20 cellular contexts compared by ENCODE assay signal in the genomic region with DNA sequence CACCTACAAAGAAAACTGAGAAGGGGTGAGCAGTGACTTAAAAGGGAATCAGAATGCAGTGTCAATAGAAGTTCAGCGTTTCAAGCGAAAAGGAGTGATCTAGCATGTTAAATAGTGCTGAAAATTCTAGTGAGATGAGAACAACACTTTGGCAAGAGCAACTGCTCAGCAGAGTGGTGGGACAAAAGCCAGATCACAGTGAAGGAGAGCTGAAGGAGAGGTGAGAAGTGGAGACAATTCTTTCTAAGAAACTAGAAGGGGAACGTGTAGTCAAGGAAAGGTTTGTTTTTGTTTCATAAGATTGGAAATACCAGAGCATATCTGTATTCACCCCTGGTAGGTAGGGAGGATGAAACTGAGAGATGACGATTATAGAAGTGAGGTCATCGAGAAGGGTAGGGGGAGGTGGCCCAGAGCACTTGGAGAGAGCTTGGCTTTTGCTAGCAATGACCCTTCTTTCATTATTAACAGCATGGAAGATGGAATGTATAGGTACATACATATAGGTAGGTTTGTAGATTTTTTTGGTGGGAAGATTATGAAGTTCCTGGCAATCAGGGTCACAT. TPM values are rescaled to one million over a fixed set of nuclear protein-coding genes. Genes with fewer than 3 reads are reported as not detected.
DNase-seq lines count a peak whose midpoint lies in the region; ATAC-seq, FAIRE-seq and TF ChIP-seq lines count a peak whose summit lies in the region.
"Had no signal": no experiment of that assay in that cellular context is flagged by ENCODE, and none has a peak within 500 bp of the region (broad histone marks: within the 10 kb centered on the region; RNA-seq: fewer than 3 reads in every experiment).

No MANE protein-coding gene starts in this region.

- POLR2A ChIA-PET in AG04450 (lab: Yijun Ruan, JAX) (no interaction called here), endothelial cell of umbilical vein (lab: Charles Lee) (no interaction called here), Caco-2 (lab: Charles Lee) (no interaction called here)

- H3K79me2 ChIP-seq in endothelial cell of umbilical vein (ENCODE audit: control insufficient read depth, insufficient read depth, low read length) = no peaks in the 10 kb centered on the region

- H4K20me1 ChIP-seq in endothelial cell of umbilical vein (replicated peaks; ENCODE audit: control insufficient read depth, extremely low read depth, insufficient read depth, low read length) = no peaks in the 10 kb centered on the region

- no peak for DNase-seq in AG04450 (ENCODE audit: low read depth, low spot score)
- DNase-seq in endothelial cell of umbilical vein (ENCODE audit: low read depth, low spot score) = no peak
- DNase-seq in kidney tubule cell (ENCODE audit: low spot score) = peak; percentile 33
- DNase-seq in Caco-2 = no peak
- DNase-seq in BE2C = no peak
- DNase-seq in transverse colon = no peak
- DNase-seq: 8988T, C1 segment of cervical spinal cord, EL, NCI-H1048, NCI-H146, NCI-H2081 treated with DMSO at 0.1 percent for 48 hours, NCI-H524, Right ventricle myocardium superior had no signal

- H3K4me1 ChIP-seq in endothelial cell of umbilical vein (ENCODE audit: control insufficient read depth, extremely low read depth, insufficient read depth, low read length) (peaks cover 32% of the 10 kb centered on the region), Caco-2 (no peaks in the 10 kb centered on the region), BE2C (no peaks in the 10 kb centered on the region), transverse colon (no peaks in the 10 kb centered on the region)

- in situ Hi-C loops in transverse colon (cut with MboI; ENCODE audit: low pct_ligation_motif_present in 1 of 4, low pct_unique_long_range_greater_than_20kb in 1 of 4, low sequenced_read_pairs in 3 of 4) = no loop called here

- dilution Hi-C loops in endothelial cell of umbilical vein (cut with MboI; ENCODE audit: extremely low pct_ligation_motif_present, low sequenced_read_pairs) = no loop called here

- H3K27ac Mint-ChIP-seq in activated T-helper 17 cell treated with anti-CD3 and anti-CD28 coated beads, Interleukin-2, amount 50 U/mL, for 72 hours = no peak overlapping the region
- no peak overlapping the region for H3K27ac Mint-ChIP-seq in Caco-2 (ENCODE audit: unreplicated experiment)

- H3K9ac ChIP-seq in endothelial cell of umbilical vein (replicated peaks; ENCODE audit: extremely low read depth, insufficient read depth, low read length) = no peak overlapping the region
- H3K9ac ChIP-seq: KMS-11 had no signal

- H3K27me3 Mint-ChIP-seq in activated T-helper 17 cell treated with anti-CD3 and anti-CD28 coated beads, Interleukin-2, amount 50 U/mL, for 72 hours = no peaks in the 10 kb centered on the region
- no peaks in the 10 kb centered on the region for H3K27me3 Mint-ChIP-seq in Caco-2 (ENCODE audit: insufficient read depth, unreplicated experiment)

- peaks cover 4 to 8% of the 10 kb centered on the region in 2 experiments for H3K36me3 ChIP-seq in endothelial cell of umbilical vein (ENCODE audit: control insufficient read depth in 2 of 2, extremely low read depth in 1 of 2, insufficient read depth in 2 of 2, low read length in 2 of 2)
- no peaks in the 10 kb centered on the region for H3K36me3 ChIP-seq in Caco-2 (ENCODE audit: control insufficient read depth, insufficient read depth, low read length)
- no peaks in the 10 kb centered on the region for H3K36me3 ChIP-seq in BE2C
- no peaks in the 10 kb centered on the region for H3K36me3 ChIP-seq in transverse colon

- H3K9me3 Mint-ChIP-seq in activated T-helper 17 cell treated with anti-CD3 and anti-CD28 coated beads, Interleukin-2, amount 50 U/mL, for 72 hours = no peaks in the 10 kb centered on the region
- no peaks in the 10 kb centered on the region for H3K9me3 Mint-ChIP-seq in Caco-2 (ENCODE audit: unreplicated experiment)

- peak; percentile 39 for ATAC-seq in activated T-helper 17 cell treated with anti-CD3 and anti-CD28 coated beads, Interleukin-2, amount 50 U/mL, for 72 hours (replicated peaks)
- no peak for ATAC-seq in GM19023 (IDR thresholded peaks at IDR 0.05; ENCODE audit: unreplicated experiment)
- ATAC-seq: HepG2 had no signal

- peak; percentile 52 for FAIRE-seq in endothelial cell of umbilical vein (lab: Jason Lieb, UNC)
- FAIRE-seq: GM19239, HepG2, RCC 7860 had no signal

- no peak for TF ChIP-seq POLR2A in endothelial cell of umbilical vein (IDR thresholded peaks at IDR 0.05; ENCODE audit: low read depth, low read length)
- no peak for TF ChIP-seq POLR2A in transverse colon (IDR thresholded peaks at IDR 0.05)

- CTCF ChIA-PET in AG04450 (lab: Charles Lee) (interaction anchor here (1.3 to 2.3 kb wide), 2 partner anchors 8 to 91 kb away, joined by 8 to 20 read pairs; no protein-coding TSS in a partner anchor), endothelial cell of umbilical vein (lab: Charles Lee) (interaction anchor here (0.7 to 5.0 kb wide), 3 partner anchors 7 to 91 kb away, joined by 3 to 28 read pairs (median 4); no protein-coding TSS in a partner anchor), Caco-2 (lab: Charles Lee) (interaction anchor here (0.9 kb wide), 1 partner anchor 91 kb away, joined by 5 read pairs; no protein-coding TSS in a partner anchor)

- WGBS in transverse colon (ENCODE audit: low coverage in 1 of 2), 2 donors = 66% methylated on average over 5 of the region's 5 CpGs; no CpG with 5 or more reads in 1 of the 2 donors

- no peak overlapping the region for H3K4me2 ChIP-seq in endothelial cell of umbilical vein (ENCODE audit: insufficient read depth, low read length)
- H3K4me2 ChIP-seq: KMS-11 had no signal

- H3K4me3 ChIP-seq in AG04450 (ENCODE audit: low read depth, low read length) (no peak overlapping the region), endothelial cell of umbilical vein (replicated peaks in 1 of 3; ENCODE audit: insufficient read depth in 1 of 3, low read depth in 1 of 3, low read length in 3 of 3) (no peak overlapping the region), Caco-2 (ENCODE audit: low read depth, low read length) (no peak overlapping the region), BE2C (ENCODE audit: low read depth, low read length) (no peak overlapping the region), transverse colon (no peak overlapping the region)

- H3K4me1 Mint-ChIP-seq in activated T-helper 17 cell treated with anti-CD3 and anti-CD28 coated beads, Interleukin-2, amount 50 U/mL, for 72 hours = peaks cover 18% of the 10 kb centered on the region
- peaks cover 12% of the 10 kb centered on the region for H3K4me1 Mint-ChIP-seq in Caco-2 (ENCODE audit: low read depth, unreplicated experiment)

- no peak for TF ChIP-seq EP300 in transverse colon (IDR thresholded peaks at IDR 0.05; ENCODE audit: low read depth)

- H3K9me3 ChIP-seq in AG04450 (ENCODE audit: control insufficient read depth, insufficient read depth, low read length) = no peaks in the 10 kb centered on the region
- H3K9me3 ChIP-seq in endothelial cell of umbilical vein (replicated peaks; ENCODE audit: control insufficient read depth, insufficient read depth, low read length) = no peaks in the 10 kb centered on the region
- H3K9me3 ChIP-seq in Caco-2 = no peaks in the 10 kb centered on the region
- H3K9me3 ChIP-seq in BE2C = no peaks in the 10 kb centered on the region
- H3K9me3 ChIP-seq in transverse colon = no peaks in the 10 kb centered on the region

- H3K36me3 Mint-ChIP-seq in activated T-helper 17 cell treated with anti-CD3 and anti-CD28 coated beads, Interleukin-2, amount 50 U/mL, for 72 hours (ENCODE audit: low read depth) = no peaks in the 10 kb centered on the region
- no peaks in the 10 kb centered on the region for H3K36me3 Mint-ChIP-seq in Caco-2 (ENCODE audit: insufficient read depth, unreplicated experiment)

- peak overlapping the region; percentile 31 for H3K27ac ChIP-seq in AG04450 (ENCODE audit: low read depth, low read length)
- peak overlapping the region; percentile 17 for H3K27ac ChIP-seq in endothelial cell of umbilical vein (ENCODE audit: insufficient read depth, low read depth, low read length)
- H3K27ac ChIP-seq in transverse colon = no peak overlapping the region
- H3K27ac ChIP-seq: KMS-11 had no signal

- BruUV-seq in endothelial cell of umbilical vein (replicated peaks; lab: Mats Ljungman, UMichigan) (no TSS peak), Caco-2 (replicated peaks; lab: Mats Ljungman, UMichigan) (no TSS peak)

- no peak overlapping the region for H3K4me3 Mint-ChIP-seq in activated T-helper 17 cell treated with anti-CD3 and anti-CD28 coated beads, Interleukin-2, amount 50 U/mL, for 72 hours
- no peak overlapping the region for H3K4me3 Mint-ChIP-seq in Caco-2 (ENCODE audit: unreplicated experiment)

- H3K9me1 ChIP-seq in endothelial cell of umbilical vein (replicated peaks; ENCODE audit: control insufficient read depth, extremely low read depth, insufficient read depth, low read length) = no peaks in the 10 kb centered on the region

- TF ChIP-seq CTCF in AG04450 (IDR thresholded peaks at IDR 0.05; ENCODE audit: low read depth, low read length) (no peak), endothelial cell of umbilical vein (IDR thresholded peaks at IDR 0.05; ENCODE audit: extremely low read depth in 1 of 2, insufficient read depth in 1 of 2, low read depth in 1 of 2, low read length in 2 of 2) (no peak), Caco-2 (IDR thresholded peaks at IDR 0.05; ENCODE audit: insufficient read depth in 1 of 2, low read depth in 1 of 2, low read length in 1 of 2, severe bottlenecking in 1 of 2, unreplicated experiment in 1 of 2) (no peak), BE2C (IDR thresholded peaks at IDR 0.05; ENCODE audit: low read depth, low read length) (no peak), transverse colon (IDR thresholded peaks at IDR 0.05) (no peak)

- intact Hi-C loops in endothelial cell of umbilical vein (cut with micrococcal nuclease) = no loop called here
- intact Hi-C loops in Caco-2 (cut with micrococcal nuclease; ENCODE audit: unreplicated experiment) = no loop called here
- intact Hi-C loops in transverse colon (cut with DNase I; ENCODE audit: low total_unique reads) = no loop called here

- H3K27me3 ChIP-seq in AG04450 (ENCODE audit: control insufficient read depth, insufficient read depth, low read length) (no peaks in the 10 kb centered on the region), endothelial cell of umbilical vein (ENCODE audit: control insufficient read depth in 2 of 2, insufficient read depth in 2 of 2, low read length in 2 of 2) (no peaks in the 10 kb centered on the region), Caco-2 (replicated peaks; ENCODE audit: control insufficient read depth, insufficient read depth, low read length) (no peaks in the 10 kb centered on the region), BE2C (no peaks in the 10 kb centered on the region), transverse colon (no peaks in the 10 kb centered on the region)

- no peak overlapping the region for H2AFZ ChIP-seq in endothelial cell of umbilical vein (ENCODE audit: low read depth, low read length)

RNA-seq across cellular contexts. Expression of a gene that starts 33.7 kb away (rescaled TPM):
- polyA plus RNA-seq in AG04450 (2011; rRNA removed) = 87.1 and 92.9 TPM in 2 replicates
- 49.2 and 73.1 TPM in 2 replicates for polyA minus RNA-seq in AG04450 (2011; rRNA and poly(A)+ RNA removed)
- total RNA-seq in activated T-helper 17 cell treated with anti-CD3 and anti-CD28 coated beads, Interleukin-2, amount 50 U/mL, for 72 hours = not detected
- total RNA-seq in endothelial cell of umbilical vein = 124 and 133 TPM in 2 replicates
- 260 and 265 TPM in 2 replicates for polyA plus RNA-seq in endothelial cell of umbilical vein
- polyA plus RNA-seq in endothelial cell of umbilical vein (2011; cell fraction: cytosol; rRNA removed) = 193 and 194 TPM in 2 replicates
- 366 and 392 TPM in 2 replicates for polyA plus RNA-seq in endothelial cell of umbilical vein (2011; cell fraction: nucleus; rRNA removed)
- polyA plus RNA-seq in endothelial cell of umbilical vein (2012) = 154 and 267 TPM in 2 replicates
- polyA minus RNA-seq in endothelial cell of umbilical vein = 336 and 411 TPM in 2 replicates
- not detected for polyA minus RNA-seq in endothelial cell of umbilical vein (2011; cell fraction: cytosol; rRNA and poly(A)+ RNA removed)
- polyA minus RNA-seq in endothelial cell of umbilical vein (2011; cell fraction: nucleus; rRNA and poly(A)+ RNA removed) = 177 and 282 TPM in 2 replicates
- total RNA-seq in Caco-2 (2022) = 3.6 and 5.3 TPM in 2 replicates
- not detected for polyA plus RNA-seq in BE2C (2012; ENCODE audit: insufficient read depth, insufficient read length, low read depth)
- 10 to 100 TPM in 2 of 4 donors, 1 to 10 TPM in 2; 9.3 to 72.2 (median 13.1) TPM for total RNA-seq in transverse colon

RNA-seq across cellular contexts. Expression of a gene that starts 41.1 kb away (rescaled TPM):
- polyA plus RNA-seq in AG04450 (2011; rRNA removed) (38.4 and 49.1 TPM in 2 replicates), endothelial cell of umbilical vein (53.7 and 65.5 TPM in 2 replicates)
- 11.9 and 19.9 TPM in 2 replicates for polyA minus RNA-seq in AG04450 (2011; rRNA and poly(A)+ RNA removed)
- total RNA-seq in activated T-helper 17 cell treated with anti-CD3 and anti-CD28 coated beads, Interleukin-2, amount 50 U/mL, for 72 hours = not detected
- total RNA-seq in endothelial cell of umbilical vein (43.1 and 44.6 TPM in 2 replicates), Caco-2 (2022) (135 and 137 TPM in 2 replicates), transverse colon (100 to 1,000 TPM in 2 of 4 donors, 10 to 100 TPM in 2; 16.7 to 114 (median 70.3) TPM)
- polyA plus RNA-seq in endothelial cell of umbilical vein (2011; cell fraction: cytosol; rRNA removed) = 49.6 and 50.0 TPM in 2 replicates
- 27.1 and 34.2 TPM in 2 replicates for polyA plus RNA-seq in endothelial cell of umbilical vein (2011; cell fraction: nucleus; rRNA removed)
- 56.7 and 72.5 TPM in 2 replicates for polyA plus RNA-seq in endothelial cell of umbilical vein (2012)
- polyA minus RNA-seq in endothelial cell of umbilical vein = 50.2 and 54.1 TPM in 2 replicates
- 13.7 TPM for polyA minus RNA-seq in endothelial cell of umbilical vein (2011; cell fraction: cytosol; rRNA and poly(A)+ RNA removed)
- 12.6 and 14.1 TPM in 2 replicates for polyA minus RNA-seq in endothelial cell of umbilical vein (2011; cell fraction: nucleus; rRNA and poly(A)+ RNA removed)
- polyA plus RNA-seq in BE2C (2012; ENCODE audit: insufficient read depth, insufficient read length, low read depth) = 4.5 TPM

RNA-seq across cellular contexts. Expression of a gene that starts 54.2 kb away (rescaled TPM):
- polyA plus RNA-seq in AG04450 (2011; rRNA removed) (4.3 and 5.3 TPM in 2 replicates), endothelial cell of umbilical vein (8.1 and 44.1 TPM in 2 replicates)
- polyA minus RNA-seq in AG04450 (2011; rRNA and poly(A)+ RNA removed) = 3.9 and 4.8 TPM in 2 replicates
- total RNA-seq in activated T-helper 17 cell treated with anti-CD3 and anti-CD28 coated beads, Interleukin-2, amount 50 U/mL, for 72 hours = not detected
- total RNA-seq in endothelial cell of umbilical vein (18.4 and 25.6 TPM in 2 replicates), Caco-2 (2022) (4.1 and 6.1 TPM in 2 replicates), transverse colon (10 to 100 TPM; 39.0 to 49.7 (median 43.1) TPM)
- polyA plus RNA-seq in endothelial cell of umbilical vein (2011; cell fraction: cytosol; rRNA removed) = 11.5 and 12.7 TPM in 2 replicates
- polyA plus RNA-seq in endothelial cell of umbilical vein (2011; cell fraction: nucleus; rRNA removed) = 37.0 and 62.6 TPM in 2 replicates
- 27.8 and 36.1 TPM in 2 replicates for polyA plus RNA-seq in endothelial cell of umbilical vein (2012)
- 21.4 TPM in 2 replicates for polyA minus RNA-seq in endothelial cell of umbilical vein
- 8.8 TPM for polyA minus RNA-seq in endothelial cell of umbilical vein (2011; cell fraction: cytosol; rRNA and poly(A)+ RNA removed)
- 21.5 and 26.0 TPM in 2 replicates for polyA minus RNA-seq in endothelial cell of umbilical vein (2011; cell fraction: nucleus; rRNA and poly(A)+ RNA removed)
- 0.09 TPM for polyA plus RNA-seq in BE2C (2012; ENCODE audit: insufficient read depth, insufficient read length, low read depth)

Comparison
In these comparisons a context has a peak if more than half of its experiments do, and no peak if none do; other contexts are left out.
1. H3K27ac ChIP-seq: peak in AG04450 (single experiment) and endothelial cell of umbilical vein (single experiment); none in transverse colon (0 of 4).
2. RNA of a gene that starts 41.1 kb away (total RNA-seq): 135 to 137 TPM in Caco-2, 16.7 to 114 TPM in transverse colon and 43.1 to 44.6 TPM in endothelial cell of umbilical vein; not detected in activated T-helper 17 cell treated with anti-CD3 and anti-CD28 coated beads, Interleukin-2, amount 50 U/mL, for 72 hours; every median in the first group is over 10 times any median in the second.